In genomic region chr2:239378021-239378917, GRCh38 we compare ENCODE assay signal across 17 cellular contexts. TPM values are rescaled to one million over a fixed set of nuclear protein-coding genes. Genes with fewer than 3 reads are reported as not detected.
DNase-seq lines count a peak whose midpoint lies in the region; ATAC-seq and TF ChIP-seq lines count a peak whose summit lies in the region.
"Had no signal": no experiment of that assay in that cellular context is flagged by ENCODE, and none has a peak within 500 bp of the region (broad histone marks: within the 10 kb centered on the region; RNA-seq: fewer than 3 reads in every experiment).

No MANE protein-coding gene starts in this region.

- DNase-seq in CD4-positive, alpha-beta T cell: peak in 1 of 10 experiments; percentile 30
- peak; percentile 8 for DNase-seq in glutamatergic neuron
- no peak for DNase-seq in neural progenitor cell (ENCODE audit: low spot score)
- DNase-seq in T-helper 2 cell: no peak
- DNase-seq: activated CD8-positive, alpha-beta T cell treated with anti-CD3 and anti-CD28 coated beads, Interleukin-2, amount 10 ng/mL, durations not matched to agents 7 days and 5 days; amniotic stem cell; central memory CD4-positive, alpha-beta T cell; NCI-H2029; WERI-Rb-1 had no signal

- no peaks in the 10 kb centered on the region for H3K9me3 Mint-ChIP-seq in CD4-positive, alpha-beta T cell
- H3K9me3 Mint-ChIP-seq in glutamatergic neuron (ENCODE audit: unreplicated experiment): no peaks in the 10 kb centered on the region
- H3K9me3 Mint-ChIP-seq in neural progenitor cell: peaks cover under 1% of the 10 kb centered on the region
- H3K9me3 Mint-ChIP-seq: activated T-helper 2 cell treated with anti-CD3 and anti-CD28 coated beads, Interferon-gamma antibody, Interleukin-2, Interleukin-4, amounts not matched to agents 10 μg/mL and 5 μg/mL and 100 μg/mL, durations not matched to agents 14 hours and 24 hours and 36 hours; stimulated activated effector memory CD8-positive, alpha-beta T cell treated with anti-CD3 and anti-CD28 coated beads, Interleukin-12 subunit alpha, Interleukin-12 subunit beta, amount 100 ng/mL, for 72 hours had no signal

- no peaks in the 10 kb centered on the region for H3K27me3 ChIP-seq in CD4-positive, alpha-beta T cell (ENCODE audit: control insufficient read depth, insufficient read depth, low read length)
- no peaks in the 10 kb centered on the region for H3K27me3 ChIP-seq in neural progenitor cell
- H3K27me3 ChIP-seq: tibial nerve had no signal

- H3K4me3 Mint-ChIP-seq in CD4-positive, alpha-beta T cell: no peak overlapping the region
- H3K4me3 Mint-ChIP-seq in glutamatergic neuron (ENCODE audit: unreplicated experiment) (no peak overlapping the region), neural progenitor cell (peak overlapping the region; percentile 67)
- H3K4me3 Mint-ChIP-seq: activated CD8-positive, alpha-beta T cell treated with anti-CD3 and anti-CD28 coated beads, Interleukin-2, amount 10 ng/mL, durations not matched to agents 7 days and 5 days; stimulated activated effector memory CD8-positive, alpha-beta T cell treated with anti-CD3 and anti-CD28 coated beads, Interleukin-12 subunit alpha, Interleukin-12 subunit beta, amount 100 ng/mL, for 72 hours had no signal

- no peak overlapping the region for H3K4me3 ChIP-seq in neural progenitor cell
- H3K4me3 ChIP-seq: tibial nerve had no signal

- H3K79me2 ChIP-seq in neural progenitor cell (ENCODE audit: low read depth): peaks cover 88% of the 10 kb centered on the region

- no peak for ATAC-seq in CD4-positive, alpha-beta T cell (ENCODE audit: poor library complexity)
- no peak for ATAC-seq in HG03280 (IDR thresholded peaks at IDR 0.05; ENCODE audit: unreplicated experiment)
- ATAC-seq in HG03439 (IDR thresholded peaks at IDR 0.05; ENCODE audit: unreplicated experiment): no peak
- ATAC-seq in GM21786 (IDR thresholded peaks at IDR 0.05; ENCODE audit: unreplicated experiment): no peak
- ATAC-seq: activated CD8-positive, alpha-beta T cell treated with anti-CD3 and anti-CD28 coated beads, Interleukin-2, amount 10 ng/mL, durations not matched to agents 7 days and 5 days; stimulated activated effector memory CD8-positive, alpha-beta T cell treated with anti-CD3 and anti-CD28 coated beads, Interleukin-12 subunit alpha, Interleukin-12 subunit beta, amount 100 ng/mL, for 72 hours had no signal

- H3K27me3 Mint-ChIP-seq in CD4-positive, alpha-beta T cell: no peaks in the 10 kb centered on the region
- peaks cover 7% of the 10 kb centered on the region for H3K27me3 Mint-ChIP-seq in glutamatergic neuron (ENCODE audit: unreplicated experiment)
- H3K27me3 Mint-ChIP-seq in neural progenitor cell (ENCODE audit: insufficient read depth, low read depth): peaks cover 6% of the 10 kb centered on the region

- CTCF ChIA-PET in CD4-positive, alpha-beta T cell (lab: Charles Lee): no interaction called here

- no peaks in the 10 kb centered on the region for H3K36me3 Mint-ChIP-seq in CD4-positive, alpha-beta T cell (ENCODE audit: low read depth)
- H3K36me3 Mint-ChIP-seq in glutamatergic neuron (ENCODE audit: unreplicated experiment) (no peaks in the 10 kb centered on the region), neural progenitor cell (peaks cover 20% of the 10 kb centered on the region)

- peaks cover 12% of the 10 kb centered on the region for H3K4me1 ChIP-seq in neural progenitor cell

- TF ChIP-seq CTCF in CD4-positive, alpha-beta T cell (IDR thresholded peaks at IDR 0.05): no peak
- no peak for TF ChIP-seq CTCF in glutamatergic neuron (IDR thresholded peaks at IDR 0.05; ENCODE audit: partially characterized antibody, unreplicated experiment)
- TF ChIP-seq CTCF in neural progenitor cell (IDR thresholded peaks at IDR 0.05): no peak

- H3K4me1 Mint-ChIP-seq in CD4-positive, alpha-beta T cell (ENCODE audit: low read depth): peaks cover 23% of the 10 kb centered on the region
- H3K4me1 Mint-ChIP-seq in glutamatergic neuron (ENCODE audit: low read depth, unreplicated experiment): peaks cover 39% of the 10 kb centered on the region
- H3K4me1 Mint-ChIP-seq in neural progenitor cell: peaks cover 21% of the 10 kb centered on the region

- peak overlapping the region; percentile 60 for H3K27ac Mint-ChIP-seq in CD4-positive, alpha-beta T cell
- peak overlapping the region; percentile 64 for H3K27ac Mint-ChIP-seq in glutamatergic neuron (ENCODE audit: unreplicated experiment)
- no peak overlapping the region for H3K27ac Mint-ChIP-seq in neural progenitor cell
- H3K27ac Mint-ChIP-seq: activated CD8-positive, alpha-beta T cell treated with anti-CD3 and anti-CD28 coated beads, Interleukin-2, amount 10 ng/mL, durations not matched to agents 7 days and 5 days; activated T-helper 2 cell treated with anti-CD3 and anti-CD28 coated beads, Interferon-gamma antibody, Interleukin-2, Interleukin-4, amounts not matched to agents 10 μg/mL and 5 μg/mL and 100 μg/mL, durations not matched to agents 14 hours and 24 hours and 36 hours; stimulated activated effector memory CD8-positive, alpha-beta T cell treated with anti-CD3 and anti-CD28 coated beads, Interleukin-12 subunit alpha, Interleukin-12 subunit beta, amount 100 ng/mL, for 72 hours had no signal

- H3K27ac ChIP-seq in CD4-positive, alpha-beta T cell (ENCODE audit: low read depth, low read length): no peak overlapping the region
- H3K27ac ChIP-seq in KOPT-K1 (ENCODE audit: low read depth, low read length, poor library complexity, severe bottlenecking) (peak overlapping the region; percentile 14), neural progenitor cell (no peak overlapping the region)
- H3K27ac ChIP-seq: RWPE1, tibial nerve, WERI-Rb-1 had no signal

- no peak overlapping the region for H2AFZ ChIP-seq in neural progenitor cell (replicated peaks)

- H3K9ac ChIP-seq in neural progenitor cell: no peak overlapping the region

- intact Hi-C loops in CD4-positive, alpha-beta T cell (cut with DNase I, micrococcal nuclease): no loop called here

- POLR2A ChIA-PET in CD4-positive, alpha-beta T cell (lab: Charles Lee): interaction anchor here (1.3 kb wide), 1 partner anchor 8 kb away, joined by 4 read pairs; no protein-coding TSS in a partner anchor

- H3K36me3 ChIP-seq in KOPT-K1 (ENCODE audit: insufficient read depth, low read length): peaks cover 71% of the 10 kb centered on the region
- no peaks in the 10 kb centered on the region for H3K36me3 ChIP-seq in neural progenitor cell
- H3K36me3 ChIP-seq: WERI-Rb-1 had no signal

- H4K20me1 ChIP-seq in neural progenitor cell (ENCODE audit: low read depth): peaks cover 63% of the 10 kb centered on the region

- H3K4me2 ChIP-seq in neural progenitor cell: no peak overlapping the region

- peaks cover 4% of the 10 kb centered on the region for H3F3A ChIP-seq in neural progenitor cell (ENCODE audit: low read depth)

- no peaks in the 10 kb centered on the region for H3K9me3 ChIP-seq in CD4-positive, alpha-beta T cell (ENCODE audit: control insufficient read depth, low read length)
- H3K9me3 ChIP-seq in KOPT-K1 (ENCODE audit: insufficient read depth, low read length, poor library complexity, severe bottlenecking) (no peaks in the 10 kb centered on the region), neural progenitor cell (ENCODE audit: low read depth) (no peaks in the 10 kb centered on the region)
- H3K9me3 ChIP-seq: tibial nerve had no signal

RNA-seq across cellular contexts. Expression of gene HDAC4, which starts 22.6 kb away (rescaled TPM):
- total RNA-seq in CD4-positive, alpha-beta T cell: 10 to 100 TPM; 45.3 to 49.2 TPM
- total RNA-seq in glutamatergic neuron (ENCODE audit: unreplicated experiment) (90.6 TPM), neural progenitor cell (ENCODE audit: low replicate concordance) (36.0 and 40.8 TPM in 2 replicates)
